8 cellular contexts compared by ENCODE assay signal in genomic region chr9:106860731-106861584, GRCh38. TPM values are rescaled to one million over a fixed set of nuclear protein-coding genes. Genes with fewer than 3 reads are reported as not detected.
DNase-seq lines count a peak whose midpoint lies in the region; ATAC-seq and TF ChIP-seq lines count a peak whose summit lies in the region.

No MANE protein-coding gene starts in this region.

- H3K27ac ChIP-seq in HUES64 (ENCODE audit: low read depth, low read length) (peak overlapping the region; percentile 96), coronary artery (peak overlapping the region; percentile 25 to 53), lower lobe of right lung (peak overlapping the region; percentile 63), transverse colon (peak overlapping the region; percentile 83 to 91 (median 87))

- TF ChIP-seq POLR2A in transverse colon (IDR thresholded peaks at IDR 0.05), result no peak

- peaks cover 28% of the 10 kb centered on the region for H3K4me1 ChIP-seq in HUES64 (ENCODE audit: insufficient read depth, low read length)
- peaks cover 14% of the 10 kb centered on the region for H3K4me1 ChIP-seq in lower lobe of right lung
- H3K4me1 ChIP-seq in transverse colon, result peaks cover 0 to 37% (median 5%) of the 10 kb centered on the region in 4 donors

- ATAC-seq in lower lobe of right lung, result peak; percentile 46 to 51
- no peak for ATAC-seq in GM21447 (IDR thresholded peaks at IDR 0.05; ENCODE audit: unreplicated experiment)

- DNase-seq in AG08395 (ENCODE audit: low spot score) (peak; percentile 9), coronary artery (ENCODE audit: low spot score) (peak; percentile 70), lower lobe of right lung (no peak), transverse colon (peak; percentile 46)
- DNase-seq in stimulated activated CD4-positive, alpha-beta T cell treated with anti-CD3 and anti-CD28 coated beads, Interleukin-4, amount 100 ng/mL, for 24 hours, result no peak
- DNase-seq in NK-92 treated with Interleukin-12 subunit alpha and Interleukin-12 subunit beta, amount 100 ng/mL, for 24 hours (lab: John Stamatoyannopoulos, UW), result no peak

- H3K9me3 ChIP-seq in HUES64 (ENCODE audit: insufficient read depth, low read depth, low read length) (no peaks in the 10 kb centered on the region), lower lobe of right lung (no peaks in the 10 kb centered on the region), transverse colon (no peaks in the 10 kb centered on the region)

- under 1% methylated on average over 48 of the region's 50 CpGs for WGBS in HUES64
- WGBS in transverse colon (ENCODE audit: low coverage in 1 of 2), 2 donors, result 1 to 4% methylated on average over 23 to 50 of the region's 50 CpGs

- in situ Hi-C loops in transverse colon (cut with MboI; ENCODE audit: low pct_ligation_motif_present in 1 of 4, low pct_unique_long_range_greater_than_20kb in 1 of 4, low sequenced_read_pairs in 3 of 4), result loop anchor here in 1 of 4 donors (25.0 kb wide), 1 partner anchor 301 kb away; no protein-coding TSS in a partner anchor

- no peak for TF ChIP-seq CTCF in coronary artery (IDR thresholded peaks at IDR 0.05)
- TF ChIP-seq CTCF in lower lobe of right lung (IDR thresholded peaks at IDR 0.05), result no peak
- peak in 1 of 5 experiments; percentile 15 for TF ChIP-seq CTCF in transverse colon (IDR thresholded peaks at IDR 0.05)

- H3K27me3 ChIP-seq in HUES64 (ENCODE audit: insufficient read depth, low read length) (no peaks in the 10 kb centered on the region), lower lobe of right lung (ENCODE audit: low read depth) (no peaks in the 10 kb centered on the region), transverse colon (peaks cover 12% of the 10 kb centered on the region)

- no peak for TF ChIP-seq EP300 in transverse colon (IDR thresholded peaks at IDR 0.05; ENCODE audit: low read depth)

- 0 out of 2 replicates have a peak, but pooled peaks cover 3% of the 10 kb centered on the region for H3K36me3 ChIP-seq in HUES64 (ENCODE audit: insufficient read depth, low read length)
- H3K36me3 ChIP-seq in lower lobe of right lung, result no peaks in the 10 kb centered on the region
- H3K36me3 ChIP-seq in transverse colon, result no peaks in the 10 kb centered on the region

- H3K4me3 ChIP-seq in HUES64 (ENCODE audit: low read length), result peak overlapping the region; percentile 77
- peak overlapping the region; percentile 86 for H3K4me3 ChIP-seq in coronary artery
- peak overlapping the region; percentile 73 for H3K4me3 ChIP-seq in lower lobe of right lung
- H3K4me3 ChIP-seq in transverse colon, result peak overlapping the region; percentile 65 to 90 (median 80)

- intact Hi-C loops in lower lobe of right lung (cut with DNase I), result no loop called here
- intact Hi-C loops in transverse colon (cut with DNase I; ENCODE audit: low total_unique reads), result loop anchor here (10.0 kb wide), 1 partner anchor 156 kb away; no protein-coding TSS in a partner anchor

- H3K9ac ChIP-seq in HUES64 (ENCODE audit: low read depth, low read length), result peak overlapping the region; percentile 94

RNA-seq across cellular contexts. Expression of gene ZNF462, which starts 2.0 kb away (rescaled TPM):
- 36.0 TPM for polyA plus RNA-seq in HUES64 (2013, experiment 1 of 2)
- 35.5 TPM for polyA plus RNA-seq in HUES64 (2013, experiment 2 of 2)
- total RNA-seq in lower lobe of right lung (24.4 TPM), transverse colon (10 to 100 TPM; 17.5 to 28.7 (median 22.9) TPM)

Comparison
In these comparisons a context has a peak if more than half of its experiments do, and no peak if none do; other contexts are left out.
1. DNase-seq: peak in AG08395 (single experiment), coronary artery (single experiment) and transverse colon (single experiment); none in lower lobe of right lung (single experiment), stimulated activated CD4-positive, alpha-beta T cell treated with anti-CD3 and anti-CD28 coated beads, Interleukin-4, amount 100 ng/mL, for 24 hours (single experiment) and NK-92 treated with Interleukin-12 subunit alpha and Interleukin-12 subunit beta, amount 100 ng/mL, for 24 hours (single experiment).
2. H3K27ac ChIP-seq: peak in every context shown above with its lines; median percentile 96 in HUES64; 87 in transverse colon; 63 in lower lobe of right lung; 39 in coronary artery.
3. Peak in every context shown above with its lines, with median percentiles within 50 percentile points of each other: H3K4me3 ChIP-seq.